In the genomic region with DNA sequence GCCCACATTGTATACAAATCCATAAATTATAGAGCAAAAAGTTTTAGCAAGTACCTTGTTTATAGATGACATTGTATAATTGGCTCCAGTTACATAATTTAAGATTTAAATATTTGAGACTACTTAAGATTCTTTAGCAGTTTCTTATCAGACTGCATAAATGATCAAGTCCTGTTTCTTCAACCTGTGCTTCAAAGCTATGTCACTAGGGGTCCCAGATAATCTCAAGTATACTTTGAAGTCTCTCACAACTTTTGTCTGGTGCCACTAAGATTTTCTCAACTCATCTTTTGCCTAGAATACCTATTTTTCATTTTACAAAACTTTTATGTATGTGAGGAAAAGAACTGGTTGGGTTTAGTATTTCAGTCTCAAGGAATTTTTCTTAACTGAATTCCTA, we compare ENCODE assay signal across 13 cellular contexts.
DNase-seq lines count a peak whose midpoint lies in the region; ATAC-seq and TF ChIP-seq lines count a peak whose summit lies in the region.
"Had no signal": no experiment of that assay in that cellular context is flagged by ENCODE, and none has a peak within 500 bp of the region (broad histone marks: within the 10 kb centered on the region; RNA-seq: fewer than 3 reads in every experiment).

No MANE protein-coding gene starts in this region.

- in situ Hi-C loops in astrocyte of the cerebellum (cut with HindIII; ENCODE audit: low sequenced_read_pairs): no loop called here

- no peaks in the 10 kb centered on the region for H3K27me3 Mint-ChIP-seq in memory B cell
- no peaks in the 10 kb centered on the region for H3K27me3 Mint-ChIP-seq in activated T-cell treated with anti-CD3 and anti-CD28 coated beads, Interleukin-2, amount 50 U/mL, for 24 hours
- H3K27me3 Mint-ChIP-seq: activated CD8-positive, alpha-beta memory T cell treated with anti-CD3 and anti-CD28 coated beads, Interleukin-2, amount 10 ng/mL, durations not matched to agents 7 days and 5 days had no signal

- peaks cover 21% of the 10 kb centered on the region for H3K36me3 Mint-ChIP-seq in memory B cell
- peaks cover 28% of the 10 kb centered on the region for H3K36me3 Mint-ChIP-seq in activated T-cell treated with anti-CD3 and anti-CD28 coated beads, Interleukin-2, amount 50 U/mL, for 24 hours (ENCODE audit: low read depth)

- no peak overlapping the region for H3K4me3 Mint-ChIP-seq in memory B cell
- H3K4me3 Mint-ChIP-seq in activated T-cell treated with anti-CD3 and anti-CD28 coated beads, Interleukin-2, amount 50 U/mL, for 24 hours: no peak overlapping the region
- H3K4me3 Mint-ChIP-seq: activated CD8-positive, alpha-beta memory T cell treated with anti-CD3 and anti-CD28 coated beads, Interleukin-2, amount 10 ng/mL, durations not matched to agents 7 days and 5 days had no signal

- no peak overlapping the region for H3K27ac Mint-ChIP-seq in memory B cell
- H3K27ac Mint-ChIP-seq in activated T-cell treated with anti-CD3 and anti-CD28 coated beads, Interleukin-2, amount 50 U/mL, for 24 hours: no peak overlapping the region
- H3K27ac Mint-ChIP-seq: activated CD8-positive, alpha-beta memory T cell treated with anti-CD3 and anti-CD28 coated beads, Interleukin-2, amount 10 ng/mL, durations not matched to agents 7 days and 5 days had no signal

- H3K4me1 Mint-ChIP-seq in memory B cell: peaks cover 24% of the 10 kb centered on the region
- peaks cover 26% of the 10 kb centered on the region for H3K4me1 Mint-ChIP-seq in activated T-cell treated with anti-CD3 and anti-CD28 coated beads, Interleukin-2, amount 50 U/mL, for 24 hours (ENCODE audit: low read depth)

- peak; percentile 17 for DNase-seq in EH (ENCODE audit: low read depth)
- peak; percentile 56 to 67 for DNase-seq in Kasumi-1 (lab: John Stamatoyannopoulos, UW)
- no peak for DNase-seq in astrocyte of the cerebellum (ENCODE audit: low read depth)
- DNase-seq in memory B cell (ENCODE audit: low spot score in 2 of 2): no peak
- DNase-seq in activated T-cell treated with anti-CD3 and anti-CD28 coated beads, Interleukin-2, amount 50 U/mL, for 48 hours: no peak
- DNase-seq in activated T-cell treated with anti-CD3 and anti-CD28 coated beads, Interleukin-2, amount 50 U/mL, for 24 hours: no peak
- DNase-seq in NCI-H526 (lab: John Stamatoyannopoulos, UW): no peak
- DNase-seq: activated CD8-positive, alpha-beta memory T cell treated with anti-CD3 and anti-CD28 coated beads, Interleukin-2, amount 10 ng/mL, durations not matched to agents 7 days and 5 days; DMS79 treated with DMSO at 0.1 percent for 48 hours; hypothalamus; MM.1S; occipital lobe had no signal

- peak; percentile 29 for ATAC-seq in memory B cell (ENCODE audit: low read depth)
- ATAC-seq in HG02870 (IDR thresholded peaks at IDR 0.05; ENCODE audit: unreplicated experiment): no peak
- ATAC-seq: activated CD8-positive, alpha-beta memory T cell treated with anti-CD3 and anti-CD28 coated beads, Interleukin-2, amount 10 ng/mL, durations not matched to agents 7 days and 5 days had no signal

- peak; percentile 27 for TF ChIP-seq CTCF in astrocyte of the cerebellum (IDR thresholded peaks at IDR 0.05; ENCODE audit: low read depth, low read length, missing control alignments)

- H3K9me3 Mint-ChIP-seq in memory B cell: no peaks in the 10 kb centered on the region
- no peaks in the 10 kb centered on the region for H3K9me3 Mint-ChIP-seq in activated T-cell treated with anti-CD3 and anti-CD28 coated beads, Interleukin-2, amount 50 U/mL, for 24 hours

- H3K4me3 ChIP-seq in astrocyte of the cerebellum (ENCODE audit: low read depth, low read length): no peak overlapping the region

Comparison
In these comparisons a context has a peak if more than half of its experiments do, and no peak if none do; other contexts are left out.
1. DNase-seq: peak in EH (single experiment) and Kasumi-1 (2 of 2); none in astrocyte of the cerebellum (single experiment), memory B cell (0 of 2), activated T-cell treated with anti-CD3 and anti-CD28 coated beads, Interleukin-2, amount 50 U/mL, for 48 hours (0 of 2), activated T-cell treated with anti-CD3 and anti-CD28 coated beads, Interleukin-2, amount 50 U/mL, for 24 hours (single experiment) and NCI-H526 (0 of 2).